ENCODE assay signal across 1 cellular context in genomic region chr14:58772814-58773620, GRCh38.
TF ChIP-seq lines count a peak whose summit lies in the region.

No MANE protein-coding gene starts in this region.

TF ChIP-seq in HEK293, 187 proteins besides CTCF, POLR2A, EP300 and RAD21 (continued from another document):
- TF ChIP-seq ZNF280C (tag by site-specific recombination; IDR thresholded peaks at IDR 0.05) (no peak), ZBTB26 (tag by site-specific recombination; optimal IDR thresholded peaks at IDR 0.05) (no peak), FEZF1 (tag by site-specific recombination; IDR thresholded peaks at IDR 0.05) (peak; percentile 66), SP3 (tag by site-specific recombination; IDR thresholded peaks at IDR 0.05) (no peak), ZNF560 (tag by site-specific recombination; IDR thresholded peaks at IDR 0.05; ENCODE audit: borderline replicate concordance) (no peak), ZNF701 (tag by site-specific recombination; IDR thresholded peaks at IDR 0.05) (no peak), BCL11A (tag by site-specific recombination; IDR thresholded peaks at IDR 0.05; ENCODE audit: low read depth) (no peak), ZNF837 (tag by site-specific recombination; IDR thresholded peaks at IDR 0.05) (no peak), ZNF571 (tag by site-specific recombination; IDR thresholded peaks at IDR 0.05) (no peak)
